ENCODE assay signal across 10 cellular contexts in the genomic region with DNA sequence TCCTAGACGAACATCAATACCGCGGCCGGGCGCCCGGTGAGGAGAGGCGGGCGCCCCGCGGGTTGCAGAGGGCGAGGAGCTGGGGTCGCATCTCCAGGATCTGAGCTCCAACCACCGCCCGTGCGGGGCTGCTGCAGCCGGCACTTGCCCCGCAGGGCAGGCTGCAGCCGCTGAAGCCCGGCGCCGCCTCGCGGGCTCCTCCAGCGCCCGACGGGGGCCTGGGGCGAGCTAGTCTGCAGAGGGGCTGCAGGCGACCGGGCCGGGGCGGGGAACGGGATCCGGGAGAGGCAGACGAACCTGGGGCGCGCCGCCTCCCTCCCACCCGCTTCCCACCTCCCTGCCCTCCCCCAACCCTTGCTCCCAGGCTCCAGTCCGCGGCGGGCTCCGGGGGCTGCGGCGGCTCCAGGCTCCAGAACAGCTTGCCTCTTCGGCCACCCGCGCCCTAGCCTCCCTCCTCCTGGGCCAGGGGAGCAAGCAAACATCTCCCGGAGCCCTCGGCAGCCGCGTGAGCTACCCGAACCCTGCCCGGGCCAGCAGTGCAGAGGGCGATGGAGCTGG.
DNase-seq lines count a peak whose midpoint lies in the region; ATAC-seq and TF ChIP-seq lines count a peak whose summit lies in the region.
"Had no signal": no experiment of that assay in that cellular context is flagged by ENCODE, and none has a peak within 500 bp of the region (broad histone marks: within the 10 kb centered on the region; RNA-seq: fewer than 3 reads in every experiment).

No MANE protein-coding gene starts in this region.

- in situ Hi-C loops in astrocyte of the spinal cord (cut with HindIII; ENCODE audit: low sequenced_read_pairs): no loop called here

- H3K4me3 ChIP-seq in astrocyte of the spinal cord (ENCODE audit: low read depth, low read length): peak overlapping the region; percentile 78
- H3K4me3 ChIP-seq in stomach smooth muscle (ENCODE audit: low read length in 2 of 2): peak overlapping the region; percentile 47 to 73
- H3K4me3 ChIP-seq: SK-N-MC had no signal

- H3K9ac ChIP-seq in stomach smooth muscle (ENCODE audit: low read length in 2 of 2): peak overlapping the region in 1 of 2 donors; percentile 21

- H3K9me3 ChIP-seq in stomach smooth muscle (ENCODE audit: control insufficient read depth in 2 of 2, low read length in 2 of 2): no peaks in the 10 kb centered on the region

- TF ChIP-seq CTCF in astrocyte of the spinal cord (IDR thresholded peaks at IDR 0.05; ENCODE audit: low read depth, low read length): peak; percentile 4

- H3K36me3 ChIP-seq in stomach smooth muscle (ENCODE audit: control insufficient read depth in 2 of 2, insufficient read depth in 2 of 2, low read length in 2 of 2): no peaks in the 10 kb centered on the region

- DNase-seq in NCI-H2227 (lab: John Stamatoyannopoulos, UW; ENCODE audit: unreplicated experiment): peak; percentile 59
- DNase-seq in NCI-H2227 treated with DMSO at 0.1 percent for 48 hours (lab: John Stamatoyannopoulos, UW): no peak
- DNase-seq in astrocyte of the spinal cord (ENCODE audit: low read depth, low spot score): peak; percentile 35
- peak; percentile 48 for DNase-seq in iPS-NIHi11 (ENCODE audit: low spot score)
- DNase-seq in activated effector memory CD4-positive, alpha-beta T cell treated with anti-CD3 and anti-CD28 coated beads, Interleukin-2, amount 50 U/mL, for 16 hours: no peak
- no peak for DNase-seq in GDM1 (lab: John Stamatoyannopoulos, UW)
- DNase-seq: CD4-positive, CD25-positive, alpha-beta regulatory T cell had no signal

- no peak overlapping the region for H3K27ac ChIP-seq in stomach smooth muscle (ENCODE audit: low read length)
- H3K27ac ChIP-seq: SK-N-MC had no signal

- ATAC-seq in GM21360 (IDR thresholded peaks at IDR 0.05; ENCODE audit: unreplicated experiment): no peak

- H3K27me3 ChIP-seq in stomach smooth muscle (ENCODE audit: control insufficient read depth in 1 of 2, insufficient read depth in 2 of 2, low read length in 2 of 2): peaks cover 43 to 67% of the 10 kb centered on the region in 2 donors

- peaks cover 44% of the 10 kb centered on the region for H3K4me1 ChIP-seq in stomach smooth muscle (ENCODE audit: control insufficient read depth, insufficient read depth, low read length)

Comparison
In these comparisons a context has a peak if more than half of its experiments do, and no peak if none do; other contexts are left out.
1. DNase-seq: peak in NCI-H2227 (single experiment), astrocyte of the spinal cord (single experiment) and iPS-NIHi11 (single experiment); none in NCI-H2227 treated with DMSO at 0.1 percent for 48 hours (single experiment), activated effector memory CD4-positive, alpha-beta T cell treated with anti-CD3 and anti-CD28 coated beads, Interleukin-2, amount 50 U/mL, for 16 hours (single experiment) and GDM1 (single experiment).